Comparison of ENCODE assay signal across 25 cellular contexts in genomic region chr2:238099709-238100048, GRCh38. TPM values are rescaled to one million over a fixed set of nuclear protein-coding genes. Genes with fewer than 3 reads are reported as not detected.
A peak's percentile ranks its signal among the peaks of the same experiment; 100 is the strongest.
DNase-seq lines count a peak whose midpoint lies in the region; ATAC-seq and TF ChIP-seq lines count a peak whose summit lies in the region.
"Had no signal": no experiment of that assay in that cellular context is flagged by ENCODE, and none has a peak within 500 bp of the region (broad histone marks: within the 10 kb centered on the region; RNA-seq: fewer than 3 reads in every experiment).

No MANE protein-coding gene starts in this region.

- H3K4me1 Mint-ChIP-seq in endodermal cell (peaks cover 4% of the 10 kb centered on the region), osteocyte (ENCODE audit: unreplicated experiment) (peaks cover 6% of the 10 kb centered on the region)
- H3K4me1 Mint-ChIP-seq: immature natural killer cell had no signal

- peak overlapping the region in 3 of 10 experiments; percentile 35 to 39 (median 36); a peak in 2 of 20 replicates for H3K4me3 ChIP-seq in BLaER1 treated with 17β-estradiol and CSF1 and Interleukin-3, amounts not matched to agents 10 nM and 100 nM
- no peak overlapping the region for H3K4me3 ChIP-seq in endodermal cell (ENCODE audit: low read length)
- H3K4me3 ChIP-seq: breast epithelium, HAP-1, heart left ventricle, PC-9 had no signal

- DNase-seq in 8988T, result peak; percentile 23
- DNase-seq in endodermal cell, result peak; percentile 53
- peak; percentile 63 for DNase-seq in osteocyte (ENCODE audit: extremely low spot score, unreplicated experiment)
- DNase-seq in T1000 (lab: John Stamatoyannopoulos, UW), result no peak
- DNase-seq: Caco-2; dermis blood vessel endothelial cell; immature natural killer cell; Karpas-422; NCI-H1694 treated with DMSO at 0.1 percent for 48 hours; NCI-H2227 treated with DMSO at 0.1 percent for 48 hours; PC-9; stimulated activated CD4-positive, alpha-beta T cell treated with anti-CD3 and anti-CD28 coated beads, Interleukin-15, amount 100 ng/mL, for 24 hours had no signal

- H3K9ac ChIP-seq in BLaER1 treated with 17β-estradiol and CSF1 and Interleukin-3, amounts not matched to agents 10 nM and 100 nM, result peak overlapping the region in 10 of 11 experiments; percentile 18 to 71 (median 41); a peak in 12 of 22 replicates
- H3K9ac ChIP-seq in endodermal cell (ENCODE audit: extremely low read depth, low read length, poor library complexity, severe bottlenecking), result no peak overlapping the region

- peak overlapping the region; percentile 39 to 74 (median 63); a peak in 19 of 22 replicates for H3K27ac ChIP-seq in BLaER1 treated with 17β-estradiol and CSF1 and Interleukin-3, amounts not matched to agents 10 nM and 100 nM
- no peak overlapping the region for H3K27ac ChIP-seq in endodermal cell (ENCODE audit: low read depth, low read length)
- H3K27ac ChIP-seq: breast epithelium, PC-9 had no signal

- H4K20me1 ChIP-seq in BLaER1 treated with 17β-estradiol and CSF1 and Interleukin-3, amounts not matched to agents 10 nM and 100 nM, result peaks cover 0 to 29% (median 3%) of the 10 kb centered on the region in 11 experiments; a peak in 7 of 22 replicates

- TF ChIP-seq CTCF in endodermal cell (conservative IDR thresholded peaks at IDR 0.05) (no peak), osteocyte (IDR thresholded peaks at IDR 0.05) (no peak)

- H3K36me3 ChIP-seq in BLaER1 treated with 17β-estradiol and CSF1 and Interleukin-3, amounts not matched to agents 10 nM and 100 nM, result peaks cover 0 to 9% (median 0%) of the 10 kb centered on the region in 11 experiments; a peak in 1 of 22 replicates
- H3K36me3 ChIP-seq in endodermal cell (ENCODE audit: control insufficient read depth, insufficient read depth, low read length), result no peaks in the 10 kb centered on the region
- H3K36me3 ChIP-seq: breast epithelium had no signal

- WGBS in endodermal cell (ENCODE audit: insufficient coverage in 1 of 2, insufficient read length in 1 of 2), 2 experiments, result 92 to 100% methylated on average over 5 to 10 of the region's 10 CpGs

- no peaks in the 10 kb centered on the region for H3K9me3 ChIP-seq in BLaER1 treated with 17β-estradiol and CSF1 and Interleukin-3, amounts not matched to agents 10 nM and 100 nM (replicated peaks in 1 of 11)
- H3K9me3 ChIP-seq in endodermal cell (ENCODE audit: control insufficient read depth, low read length), result no peaks in the 10 kb centered on the region
- H3K9me3 ChIP-seq: breast epithelium, Caco-2, HAP-1, heart left ventricle had no signal

- H3K27me3 Mint-ChIP-seq in endodermal cell (ENCODE audit: insufficient read depth), result no peaks in the 10 kb centered on the region
- H3K27me3 Mint-ChIP-seq in osteocyte (ENCODE audit: unreplicated experiment), result no peaks in the 10 kb centered on the region

- H3K4me2 ChIP-seq in BLaER1 treated with 17β-estradiol and CSF1 and Interleukin-3, amounts not matched to agents 10 nM and 100 nM, result peak overlapping the region; percentile 78 to 97 (median 94)

- no peak overlapping the region for H3K4me3 Mint-ChIP-seq in endodermal cell
- no peak overlapping the region for H3K4me3 Mint-ChIP-seq in osteocyte (ENCODE audit: unreplicated experiment)
- H3K4me3 Mint-ChIP-seq: immature natural killer cell had no signal

- H3K9me3 Mint-ChIP-seq in endodermal cell, result no peaks in the 10 kb centered on the region
- H3K9me3 Mint-ChIP-seq in osteocyte (ENCODE audit: unreplicated experiment), result no peaks in the 10 kb centered on the region
- H3K9me3 Mint-ChIP-seq: activated T-helper 2 cell treated with anti-CD3 and anti-CD28 coated beads, Interferon-gamma antibody, Interleukin-2, Interleukin-4, amounts not matched to agents 10 μg/mL and 5 μg/mL and 100 μg/mL, durations not matched to agents 14 hours and 24 hours and 36 hours; immature natural killer cell had no signal

- H3K4me1 ChIP-seq in BLaER1 treated with 17β-estradiol and CSF1 and Interleukin-3, amounts not matched to agents 10 nM and 100 nM, result peaks cover 26 to 74% (median 63%) of the 10 kb centered on the region in 10 experiments
- H3K4me1 ChIP-seq in endodermal cell (ENCODE audit: control insufficient read depth, insufficient read depth, low read length), result no peaks in the 10 kb centered on the region
- H3K4me1 ChIP-seq: breast epithelium, Caco-2 had no signal

- ATAC-seq in GM21737 (IDR thresholded peaks at IDR 0.05; ENCODE audit: unreplicated experiment) (no peak), GM19023 (IDR thresholded peaks at IDR 0.05; ENCODE audit: unreplicated experiment) (no peak)
- ATAC-seq: activated CD4-positive, CD25-positive, alpha-beta regulatory T cell treated with anti-CD3 and anti-CD28 coated beads, Interleukin-2, amount 50 U/mL, for 24 hours had no signal

- H3K27ac Mint-ChIP-seq in endodermal cell (no peak overlapping the region), osteocyte (ENCODE audit: unreplicated experiment) (no peak overlapping the region)

- peaks cover 0 to 5% (median 0%) of the 10 kb centered on the region in 11 experiments; a peak in 1 of 22 replicates for H3K27me3 ChIP-seq in BLaER1 treated with 17β-estradiol and CSF1 and Interleukin-3, amounts not matched to agents 10 nM and 100 nM
- H3K27me3 ChIP-seq in endodermal cell (ENCODE audit: control insufficient read depth, insufficient read depth, low read length, poor library complexity, severe bottlenecking), result no peaks in the 10 kb centered on the region
- H3K27me3 ChIP-seq: breast epithelium, heart left ventricle had no signal

- no peaks in the 10 kb centered on the region for H3K36me3 Mint-ChIP-seq in endodermal cell (ENCODE audit: low read depth)
- H3K36me3 Mint-ChIP-seq in osteocyte (ENCODE audit: unreplicated experiment), result no peaks in the 10 kb centered on the region

RNA-seq across cellular contexts. Expression of gene ESPNL, which starts 0.5 kb away (rescaled TPM):
- total RNA-seq in endodermal cell (under 1 TPM; 0.15 to 0.86 TPM), osteocyte (not detected in 2 replicates)
- polyA plus RNA-seq in endodermal cell (2013, experiment 1 of 2), result 0.32 TPM
- 0.25 TPM for polyA plus RNA-seq in endodermal cell (2013, experiment 2 of 2)
- total RNA-seq: Caco-2, dermis blood vessel endothelial cell, endothelial cell of umbilical vein had no signal
- polyA plus RNA-seq: endothelial cell of umbilical vein, immature natural killer cell had no signal

RNA-seq across cellular contexts. Expression of gene KLHL30, which starts 38.8 kb away (rescaled TPM):
- total RNA-seq in endodermal cell (not detected), osteocyte (1.0 and 1.2 TPM in 2 replicates)
- 0.25 TPM for polyA plus RNA-seq in endodermal cell (2013, experiment 1 of 2)
- polyA plus RNA-seq in endodermal cell (2013, experiment 2 of 2), result 0.41 TPM
- total RNA-seq: activated CD8-positive, alpha-beta memory T cell treated with anti-CD3 and anti-CD28 coated beads for 36 hours; activated T-helper 2 cell treated with anti-CD3 and anti-CD28 coated beads, Interferon-gamma antibody, Interleukin-2, Interleukin-4, amounts not matched to agents 10 μg/mL and 5 μg/mL and 100 μg/mL, durations not matched to agents 14 hours and 24 hours and 36 hours; dermis blood vessel endothelial cell; endothelial cell of umbilical vein; SK-MEL-5; temporal lobe had no signal
- polyA plus RNA-seq: endothelial cell of umbilical vein, immature natural killer cell had no signal

RNA-seq across cellular contexts. Expression of gene SCLY, which starts 38.9 kb away (rescaled TPM):
- 10 to 100 TPM; 39.0 to 45.0 TPM for total RNA-seq in endodermal cell
- 26.0 TPM for polyA plus RNA-seq in endodermal cell (2013, experiment 1 of 2)
- 23.0 TPM for polyA plus RNA-seq in endodermal cell (2013, experiment 2 of 2)
- total RNA-seq in osteocyte, result 22.1 and 22.5 TPM in 2 replicates

RNA-seq across cellular contexts. Expression of gene ERFE, which starts 59.1 kb away (rescaled TPM):
- total RNA-seq in endodermal cell (1 to 10 TPM in 1 of 2 donors, under 1 TPM in 1; 0.48 to 1.6 TPM), osteocyte (1.0 and 1.2 TPM in 2 replicates)
- 3.4 TPM for polyA plus RNA-seq in endodermal cell (2013, experiment 1 of 2)
- polyA plus RNA-seq in endodermal cell (2013, experiment 2 of 2), result 2.0 TPM
- total RNA-seq: lower leg skin had no signal
